Comparison of ENCODE assay signal across 22 cellular contexts in genomic region chr17:32493581-32494513, GRCh38. TPM values are rescaled to one million over a fixed set of nuclear protein-coding genes. Genes with fewer than 3 reads are reported as not detected.
DNase-seq lines count a peak whose midpoint lies in the region; ATAC-seq lines count a peak whose summit lies in the region.
"Had no signal": no experiment of that assay in that cellular context is flagged by ENCODE, and none has a peak within 500 bp of the region (broad histone marks: within the 10 kb centered on the region; RNA-seq: fewer than 3 reads in every experiment).

No MANE protein-coding gene starts in this region.

- no peak overlapping the region for H3K23ac ChIP-seq in mesenchymal stem cell (ENCODE audit: low read length in 2 of 2)

- no peak overlapping the region for H4K91ac ChIP-seq in mesenchymal stem cell (ENCODE audit: low read length)

- no peak overlapping the region for H3K18ac ChIP-seq in mesenchymal stem cell (ENCODE audit: low read depth in 1 of 2, low read length in 2 of 2)

- peaks cover 12% of the 10 kb centered on the region for H3K36me3 ChIP-seq in skeletal muscle satellite cell (ENCODE audit: insufficient read depth, low read length)
- peaks cover 16 to 17% of the 10 kb centered on the region in 2 experiments for H3K36me3 ChIP-seq in mesenchymal stem cell (ENCODE audit: control insufficient read depth in 1 of 2, insufficient read depth in 2 of 2, low read depth in 1 of 2, low read length in 2 of 2)
- H3K36me3 ChIP-seq: adrenal gland, breast epithelium, colonic mucosa, gastrocnemius medialis, prostate gland, SJSA1 had no signal

- DNase-seq in activated CD8-positive, alpha-beta memory T cell treated with anti-CD3 and anti-CD28 coated beads, Interleukin-2, amount 10 ng/mL, durations not matched to agents 7 days and 5 days, result no peak
- no peak for DNase-seq in activated CD8-positive, alpha-beta memory T cell treated with anti-CD3 and anti-CD28 coated beads, Interleukin-2, amount 50 U/mL, for 4 hours
- DNase-seq in globus pallidus (ENCODE audit: low spot score), result no peak
- DNase-seq in mesenchymal stem cell, result no peak
- DNase-seq: activated CD4-positive, alpha-beta T cell treated with anti-CD3 and anti-CD28 coated beads for 1 hour; adrenal gland; colonic mucosa; gastrocnemius medialis; GF-D8; HCEC 1CT; left ventricle myocardium superior; stimulated activated CD8-positive, alpha-beta memory T cell treated with anti-CD3 and anti-CD28 coated beads, Interleukin-4, amount 100 ng/mL, for 48 hours had no signal

- H3K14ac ChIP-seq in mesenchymal stem cell (ENCODE audit: low read length in 2 of 2), result no peak overlapping the region

- no peak overlapping the region for H2BK5ac ChIP-seq in mesenchymal stem cell (ENCODE audit: low read depth, low read length, poor library complexity, severe bottlenecking)

- peak overlapping the region; percentile 79 for H3K27ac ChIP-seq in cingulate gyrus (ENCODE audit: low read depth, low read length)
- no peak overlapping the region for H3K27ac ChIP-seq in mesenchymal stem cell (ENCODE audit: low read length, poor library complexity, severe bottlenecking)
- H3K27ac ChIP-seq: breast epithelium, colonic mucosa, prostate gland, SJSA1 had no signal

- no peak overlapping the region for H2AK5ac ChIP-seq in mesenchymal stem cell (ENCODE audit: low read length, severe bottlenecking)

- no peaks in the 10 kb centered on the region for H3K9me3 ChIP-seq in skeletal muscle satellite cell (replicated peaks; ENCODE audit: low read length)
- H3K9me3 ChIP-seq in mesenchymal stem cell (ENCODE audit: control insufficient read depth, low read length), result no peaks in the 10 kb centered on the region
- H3K9me3 ChIP-seq: adrenal gland, breast epithelium, colonic mucosa, gastrocnemius medialis, mucosa of descending colon, prostate gland, SJSA1 had no signal

- H2BK120ac ChIP-seq in mesenchymal stem cell (ENCODE audit: low read depth, low read length), result no peak overlapping the region

- H3K4me2 ChIP-seq in skeletal muscle satellite cell (ENCODE audit: low read length) (peak overlapping the region; percentile 45), mesenchymal stem cell (ENCODE audit: low read length, poor library complexity, severe bottlenecking) (no peak overlapping the region)

- no peak overlapping the region for H3K4me3 ChIP-seq in skeletal muscle satellite cell (ENCODE audit: low read length)
- H3K4me3 ChIP-seq in mesenchymal stem cell (ENCODE audit: insufficient read depth in 1 of 2, low read depth in 1 of 2, low read length in 2 of 2), result no peak overlapping the region
- H3K4me3 ChIP-seq: adrenal gland, breast epithelium, colonic mucosa, mucosa of descending colon, prostate gland, SJSA1 had no signal

- peaks cover 13% of the 10 kb centered on the region for H3K79me1 ChIP-seq in mesenchymal stem cell (replicated peaks; ENCODE audit: low read length, poor library complexity, severe bottlenecking)

- peaks cover 8% of the 10 kb centered on the region for H3K36me3 Mint-ChIP-seq in activated CD8-positive, alpha-beta memory T cell treated with anti-CD3 and anti-CD28 coated beads, Interleukin-2, amount 10 ng/mL, durations not matched to agents 7 days and 5 days
- H3K36me3 Mint-ChIP-seq in IgD-negative memory B cell, result peaks cover 3% of the 10 kb centered on the region

- CTCF ChIA-PET in activated CD8-positive, alpha-beta memory T cell treated with anti-CD3 and anti-CD28 coated beads, Interleukin-2, amount 10 ng/mL, durations not matched to agents 7 days and 5 days (lab: Charles Lee), result interaction anchor here (2.0 kb wide), 1 partner anchor 32 kb away, joined by 4 read pairs; no protein-coding TSS in a partner anchor

- no peaks in the 10 kb centered on the region for H3K9me3 Mint-ChIP-seq in activated CD8-positive, alpha-beta memory T cell treated with anti-CD3 and anti-CD28 coated beads, Interleukin-2, amount 10 ng/mL, durations not matched to agents 7 days and 5 days (ENCODE audit: low read depth)
- H3K9me3 Mint-ChIP-seq in IgD-negative memory B cell, result no peaks in the 10 kb centered on the region
- H3K9me3 Mint-ChIP-seq: activated T-helper 1 cell treated with anti-CD3 and anti-CD28 coated beads, Interleukin-12 subunit alpha, Interleukin-12 subunit beta, Interleukin-2, Interleukin-4 antibody, amounts not matched to agents 30 ng/mL and 10 ng/mL and 1 ng/mL, durations not matched to agents 14 hours and 24 hours and 36 hours; T-helper 1 cell treated with Interleukin-12 subunit alpha and Interleukin-12 subunit beta and Interleukin-4 antibody, amounts not matched to agents 30 μg/mL and 1 μg/mL, for 36 hours had no signal

- H3K27me3 Mint-ChIP-seq in activated CD8-positive, alpha-beta memory T cell treated with anti-CD3 and anti-CD28 coated beads, Interleukin-2, amount 10 ng/mL, durations not matched to agents 7 days and 5 days, result no peaks in the 10 kb centered on the region
- no peaks in the 10 kb centered on the region for H3K27me3 Mint-ChIP-seq in IgD-negative memory B cell

- H3K9ac ChIP-seq in skeletal muscle satellite cell (ENCODE audit: low read depth, low read length), result no peak overlapping the region
- H3K9ac ChIP-seq in mesenchymal stem cell (ENCODE audit: low read length), result no peak overlapping the region

- peak overlapping the region; percentile 28 for H3K27ac Mint-ChIP-seq in activated CD8-positive, alpha-beta memory T cell treated with anti-CD3 and anti-CD28 coated beads, Interleukin-2, amount 10 ng/mL, durations not matched to agents 7 days and 5 days
- peak overlapping the region in 1 of 3 donors; percentile 18 for H3K27ac Mint-ChIP-seq in IgD-negative memory B cell
- H3K27ac Mint-ChIP-seq: activated T-helper 1 cell treated with anti-CD3 and anti-CD28 coated beads, Interleukin-12 subunit alpha, Interleukin-12 subunit beta, Interleukin-2, Interleukin-4 antibody, amounts not matched to agents 30 ng/mL and 10 ng/mL and 1 ng/mL, durations not matched to agents 14 hours and 24 hours and 36 hours had no signal

- H3K4me1 ChIP-seq in skeletal muscle satellite cell (ENCODE audit: control insufficient read depth, insufficient read depth, low read length), result peaks cover 57% of the 10 kb centered on the region
- H3K4me1 ChIP-seq in mesenchymal stem cell (ENCODE audit: control insufficient read depth, insufficient read depth, low read depth, low read length), result peaks cover 53% of the 10 kb centered on the region
- H3K4me1 ChIP-seq: breast epithelium, colonic mucosa, prostate gland had no signal

- no peak overlapping the region for H2BK12ac ChIP-seq in mesenchymal stem cell (ENCODE audit: low read length in 2 of 2)

- H4K8ac ChIP-seq in mesenchymal stem cell (ENCODE audit: low read length), result no peak overlapping the region

- H2AFZ ChIP-seq in mesenchymal stem cell (ENCODE audit: low read depth, low read length), result no peak overlapping the region

- H3K27me3 ChIP-seq in skeletal muscle satellite cell (ENCODE audit: control insufficient read depth, insufficient read depth, low read length) (no peaks in the 10 kb centered on the region), mesenchymal stem cell (ENCODE audit: control insufficient read depth in 1 of 2, insufficient read depth in 1 of 2, low read length in 2 of 2) (no peaks in the 10 kb centered on the region)
- H3K27me3 ChIP-seq: adrenal gland, breast epithelium, colonic mucosa, gastrocnemius medialis, SJSA1 had no signal

- no peak overlapping the region for H3K4ac ChIP-seq in mesenchymal stem cell (ENCODE audit: low read depth in 1 of 2, low read length in 2 of 2)

- H3K4me3 Mint-ChIP-seq in activated CD8-positive, alpha-beta memory T cell treated with anti-CD3 and anti-CD28 coated beads, Interleukin-2, amount 10 ng/mL, durations not matched to agents 7 days and 5 days, result peak overlapping the region; percentile 22
- H3K4me3 Mint-ChIP-seq in IgD-negative memory B cell, result peak overlapping the region in 3 of 4 donors; percentile 37 to 91 (median 57)
- H3K4me3 Mint-ChIP-seq: activated T-helper 1 cell treated with anti-CD3 and anti-CD28 coated beads, Interleukin-12 subunit alpha, Interleukin-12 subunit beta, Interleukin-2, Interleukin-4 antibody, amounts not matched to agents 30 ng/mL and 10 ng/mL and 1 ng/mL, durations not matched to agents 14 hours and 24 hours and 36 hours; T-helper 1 cell treated with Interleukin-12 subunit alpha and Interleukin-12 subunit beta and Interleukin-4 antibody, amounts not matched to agents 30 μg/mL and 1 μg/mL, for 36 hours had no signal

- ATAC-seq in activated CD8-positive, alpha-beta memory T cell treated with anti-CD3 and anti-CD28 coated beads, Interleukin-2, amount 10 ng/mL, durations not matched to agents 7 days and 5 days, result no peak
- ATAC-seq in HG03460 (IDR thresholded peaks at IDR 0.05; ENCODE audit: unreplicated experiment), result no peak
- ATAC-seq: gastrocnemius medialis, left ventricle myocardium superior had no signal

- H2BK15ac ChIP-seq in mesenchymal stem cell (ENCODE audit: low read depth, poor library complexity, severe bottlenecking), result no peak overlapping the region

- peaks cover 29% of the 10 kb centered on the region for H3K4me1 Mint-ChIP-seq in activated CD8-positive, alpha-beta memory T cell treated with anti-CD3 and anti-CD28 coated beads, Interleukin-2, amount 10 ng/mL, durations not matched to agents 7 days and 5 days
- H3K4me1 Mint-ChIP-seq in IgD-negative memory B cell, result peaks cover 41 to 46% (median 45%) of the 10 kb centered on the region in 3 donors

- 93% methylated on average over 26 of the region's 26 CpGs for WGBS in mesenchymal stem cell

RNA-seq across cellular contexts. Expression of gene CDK5R1, which starts 7.1 kb away (rescaled TPM):
- total RNA-seq in activated CD8-positive, alpha-beta memory T cell treated with anti-CD3 and anti-CD28 coated beads, Interleukin-2, amount 10 ng/mL, durations not matched to agents 7 days and 5 days, result 1 to 10 TPM; 3.3 to 3.5 TPM
- polyA plus RNA-seq in IgD-negative memory B cell, result 3.8 TPM
- total RNA-seq in skeletal muscle satellite cell (2012; rRNA removed), result 0.25 and 1.5 TPM in 2 replicates
- polyA plus RNA-seq in mesenchymal stem cell (2013, experiment 1 of 2), result 0.81 TPM
- 0.99 TPM for polyA plus RNA-seq in mesenchymal stem cell (2013, experiment 2 of 2)

RNA-seq across cellular contexts. Expression of gene PSMD11, which starts 49.5 kb away (rescaled TPM):
- total RNA-seq in activated CD8-positive, alpha-beta memory T cell treated with anti-CD3 and anti-CD28 coated beads, Interleukin-2, amount 10 ng/mL, durations not matched to agents 7 days and 5 days, result 100 to 1,000 TPM; 110 to 139 TPM
- polyA plus RNA-seq in IgD-negative memory B cell, result 126 TPM
- total RNA-seq in skeletal muscle satellite cell (2012; rRNA removed), result 81.9 and 86.5 TPM in 2 replicates
- polyA plus RNA-seq in mesenchymal stem cell (2013, experiment 1 of 2), result 93.6 TPM
- 101 TPM for polyA plus RNA-seq in mesenchymal stem cell (2013, experiment 2 of 2)
